Comparison of ENCODE assay signal across 8 cellular contexts in genomic region chr16:87435399-87436224, GRCh38. TPM values are rescaled to one million over a fixed set of nuclear protein-coding genes. Genes with fewer than 3 reads are reported as not detected.
DNase-seq lines count a peak whose midpoint lies in the region; ATAC-seq, FAIRE-seq and TF ChIP-seq lines count a peak whose summit lies in the region.

No MANE protein-coding gene starts in this region.

- H3K27ac Mint-ChIP-seq in HFFc6, result peak overlapping the region; percentile 70
- no peak overlapping the region for H3K27ac Mint-ChIP-seq in stimulated activated naive CD8-positive, alpha-beta T cell treated with anti-CD3 and anti-CD28 coated beads, Interleukin-15, amount 100 ng/mL, for 72 hours

- H3K27ac ChIP-seq in kidney (ENCODE audit: low read depth in 2 of 2, low read length in 2 of 2), result peak overlapping the region; percentile 56 to 69

- FAIRE-seq in bronchial epithelial cell (lab: Jason Lieb, UNC), result no peak
- no peak for FAIRE-seq in kidney (lab: Jason Lieb, UNC)

- no peaks in the 10 kb centered on the region for H3K27me3 Mint-ChIP-seq in HFFc6 (ENCODE audit: insufficient read depth)
- H3K27me3 Mint-ChIP-seq in stimulated activated naive CD8-positive, alpha-beta T cell treated with anti-CD3 and anti-CD28 coated beads, Interleukin-15, amount 100 ng/mL, for 72 hours, result no peaks in the 10 kb centered on the region

- intact Hi-C loops in kidney (cut with DNase I), result no loop called here

- H3K9me3 ChIP-seq in kidney (ENCODE audit: control insufficient read depth in 1 of 2, low read length in 2 of 2), result no peaks in the 10 kb centered on the region

- peaks cover 8 to 17% of the 10 kb centered on the region in 2 donors for H3K4me1 ChIP-seq in kidney (ENCODE audit: control insufficient read depth in 1 of 2, insufficient read depth in 1 of 2, low read depth in 1 of 2, low read length in 2 of 2)

- no peaks in the 10 kb centered on the region for H3K27me3 ChIP-seq in bronchial epithelial cell (ENCODE audit: control insufficient read depth, insufficient read depth, low read length)

- H3K4me3 ChIP-seq in bronchial epithelial cell (ENCODE audit: low read depth, low read length) (no peak overlapping the region), kidney (ENCODE audit: low read length in 2 of 2) (no peak overlapping the region)

- H3K4me3 Mint-ChIP-seq in HFFc6, result peak overlapping the region; percentile 56
- peak overlapping the region; percentile 52 to 62 for H3K4me3 Mint-ChIP-seq in stimulated activated naive CD8-positive, alpha-beta T cell treated with anti-CD3 and anti-CD28 coated beads, Interleukin-15, amount 100 ng/mL, for 72 hours

- TF ChIP-seq CTCF in HFFc6 (IDR thresholded peaks at IDR 0.05) (no peak), bronchial epithelial cell (IDR thresholded peaks at IDR 0.05; ENCODE audit: insufficient read depth, low read length, severe bottlenecking) (no peak), kidney (IDR thresholded peaks at IDR 0.05; ENCODE audit: borderline replicate concordance, extremely low read depth, insufficient read depth) (no peak)

- no peak overlapping the region for H3K9ac ChIP-seq in kidney (ENCODE audit: low read length in 2 of 2)

- no peaks in the 10 kb centered on the region for H3K9me3 Mint-ChIP-seq in HFFc6
- no peaks in the 10 kb centered on the region for H3K9me3 Mint-ChIP-seq in stimulated activated naive CD8-positive, alpha-beta T cell treated with anti-CD3 and anti-CD28 coated beads, Interleukin-15, amount 100 ng/mL, for 72 hours

- peak; percentile 13 for ATAC-seq in stimulated activated naive CD8-positive, alpha-beta T cell treated with anti-CD3 and anti-CD28 coated beads, Interleukin-15, amount 100 ng/mL, for 72 hours
- ATAC-seq in GM21529 (IDR thresholded peaks at IDR 0.05; ENCODE audit: unreplicated experiment), result no peak

- DNase-seq in HFFc6 (peak; percentile 37), bronchial epithelial cell (ENCODE audit: low read depth) (peak; percentile 67), kidney (no peak), 8988T (no peak), D341Med (ENCODE audit: low spot score) (no peak), SW480 (ENCODE audit: low spot score) (no peak)
- no peak for DNase-seq in stimulated activated naive CD8-positive, alpha-beta T cell treated with anti-CD3 and anti-CD28 coated beads, Interleukin-15, amount 100 ng/mL, for 72 hours

- H3K36me3 Mint-ChIP-seq in HFFc6 (ENCODE audit: low read depth), result peaks cover 4% of the 10 kb centered on the region; the same call in 1 of the 2 replicates

- H3K36me3 ChIP-seq in bronchial epithelial cell (ENCODE audit: control insufficient read depth, insufficient read depth, low read length) (no peaks in the 10 kb centered on the region), kidney (ENCODE audit: control insufficient read depth in 1 of 2, insufficient read depth in 2 of 2, low read length in 2 of 2) (peaks cover 5 to 13% of the 10 kb centered on the region in 2 donors)

- peaks cover 61% of the 10 kb centered on the region for H3K4me1 Mint-ChIP-seq in HFFc6 (ENCODE audit: low read depth)
- peaks cover 33% of the 10 kb centered on the region for H3K4me1 Mint-ChIP-seq in stimulated activated naive CD8-positive, alpha-beta T cell treated with anti-CD3 and anti-CD28 coated beads, Interleukin-15, amount 100 ng/mL, for 72 hours

RNA-seq across cellular contexts. Expression of gene MAP1LC3B, which starts 43.5 kb away (rescaled TPM):
- total RNA-seq in HFFc6 (2021; fragmentation: NEBNext Ultra II Directional; extraction: Animal tissue kit (Norgen Biotek cat#: 25700)), result 100 to 1,000 TPM in 2 of 6 experiments, 10 to 100 TPM in 4; 81.3 to 112 (median 85.4) TPM
- 75.8 and 166 TPM in 2 replicates for total RNA-seq in bronchial epithelial cell
- 57.1 TPM for total RNA-seq in kidney
- polyA plus RNA-seq in kidney (ENCODE audit: insufficient read depth, low read depth, low replicate concordance), result 70.3 TPM

RNA-seq across cellular contexts. Expression of gene FBXO31, which starts 52.0 kb away (rescaled TPM):
- total RNA-seq in HFFc6 (2021; fragmentation: NEBNext Ultra II Directional; extraction: Animal tissue kit (Norgen Biotek cat#: 25700)), result 10 to 100 TPM; 23.0 to 30.0 (median 25.1) TPM
- total RNA-seq in bronchial epithelial cell (22.9 and 24.7 TPM in 2 replicates), kidney (34.9 TPM)
- 12.5 TPM for polyA plus RNA-seq in kidney (ENCODE audit: insufficient read depth, low read depth, low replicate concordance)

RNA-seq across cellular contexts. Expression of gene ZCCHC14, which starts 57.2 kb away (rescaled TPM):
- 10 to 100 TPM; 10.6 to 13.7 (median 13.3) TPM for total RNA-seq in HFFc6 (2021; fragmentation: NEBNext Ultra II Directional; extraction: Animal tissue kit (Norgen Biotek cat#: 25700))
- total RNA-seq in bronchial epithelial cell (2.9 and 4.2 TPM in 2 replicates), kidney (32.8 TPM)
- 6.4 TPM for polyA plus RNA-seq in kidney (ENCODE audit: insufficient read depth, low read depth, low replicate concordance)

Comparison
In these comparisons a context has a peak if more than half of its experiments do, and no peak if none do; other contexts are left out.
1. DNase-seq: peak in HFFc6 (single experiment) and bronchial epithelial cell (single experiment); none in kidney (single experiment), stimulated activated naive CD8-positive, alpha-beta T cell treated with anti-CD3 and anti-CD28 coated beads, Interleukin-15, amount 100 ng/mL, for 72 hours (0 of 2), 8988T (single experiment), D341Med (single experiment) and SW480 (single experiment).